Comparison of ENCODE assay signal across 24 cellular contexts in genomic region chr2:238594796-238595749, GRCh38.
DNase-seq lines count a peak whose midpoint lies in the region; ATAC-seq, FAIRE-seq and TF ChIP-seq lines count a peak whose summit lies in the region.
"Had no signal": no experiment of that assay in that cellular context is flagged by ENCODE, and none has a peak within 500 bp of the region (broad histone marks: within the 10 kb centered on the region; RNA-seq: fewer than 3 reads in every experiment).

No MANE protein-coding gene starts in this region.

- peak overlapping the region; percentile 78 for H3K27ac Mint-ChIP-seq in MCF 10A (ENCODE audit: low read depth, unreplicated experiment)
- H3K27ac Mint-ChIP-seq: CD8-positive, alpha-beta T cell had no signal

- intact Hi-C loops in MCF 10A (cut with micrococcal nuclease) (no loop called here), breast epithelium (cut with DNase I; ENCODE audit: low total_unique reads) (loop anchor here (5.0 to 10.0 kb wide), 2 partner anchors 360 to 1977 kb away; no protein-coding TSS in a partner anchor), HepG2 (cut with micrococcal nuclease; ENCODE audit: unreplicated experiment) (no loop called here)

- no peak for TF ChIP-seq EP300 in HepG2 (IDR thresholded peaks at IDR 0.05; ENCODE audit: low read depth in 2 of 2, low read length in 2 of 2)
- TF ChIP-seq EP300 in HepG2 (CRISPR knock-in tag; IDR thresholded peaks at IDR 0.05; ENCODE audit: borderline replicate concordance): no peak

- no peak overlapping the region for H4K8ac ChIP-seq in neuronal stem cell (ENCODE audit: low read depth, low read length)

- BruUV-seq in MCF 10A (replicated peaks; lab: Mats Ljungman, UMichigan) (no TSS peak), HepG2 (replicated peaks; lab: Mats Ljungman, UMichigan) (no TSS peak)

- H3K18ac ChIP-seq in neuronal stem cell (ENCODE audit: low read length): peak overlapping the region; percentile 72

- in situ Hi-C loops in HepG2 (cut with HindIII; ENCODE audit: extremely low pct_ligation_motif_present, low pct_unique_long_range_greater_than_20kb): no loop called here

- POLR2A ChIA-PET in MCF 10A (lab: Yijun Ruan, JAX) (no interaction called here), HepG2 (lab: Yijun Ruan, JAX) (no interaction called here)

- H2AFZ ChIP-seq in HepG2 (ENCODE audit: low read length): no peak overlapping the region
- H2AFZ ChIP-seq in neuronal stem cell (ENCODE audit: low read length): no peak overlapping the region
- H2AFZ ChIP-seq in smooth muscle cell (ENCODE audit: low read depth): no peak overlapping the region

- no peaks in the 10 kb centered on the region for H3K36me3 Mint-ChIP-seq in MCF 10A (ENCODE audit: insufficient read depth, unreplicated experiment)
- H3K36me3 Mint-ChIP-seq: CD8-positive, alpha-beta T cell had no signal

- no peak overlapping the region for H3K23ac ChIP-seq in neuronal stem cell (ENCODE audit: low read depth, low read length, poor library complexity)

- H3K4me1 Mint-ChIP-seq in MCF 10A (ENCODE audit: insufficient read depth, unreplicated experiment): peaks cover 16% of the 10 kb centered on the region

- peak overlapping the region; percentile 9 for H2BK120ac ChIP-seq in neuronal stem cell (ENCODE audit: low read depth, low read length)

- H3K27me3 ChIP-seq in breast epithelium: no peaks in the 10 kb centered on the region
- peaks cover 6 to 65% of the 10 kb centered on the region in 2 experiments; a peak in 4 of 5 replicates for H3K27me3 ChIP-seq in HepG2 (ENCODE audit: control insufficient read depth in 1 of 2, insufficient read depth in 2 of 2, low read length in 2 of 2)
- H3K27me3 ChIP-seq in neuronal stem cell (ENCODE audit: control insufficient read depth in 3 of 3, insufficient read depth in 3 of 3, low read depth in 1 of 3, low read length in 3 of 3): no peaks in the 10 kb centered on the region
- H3K27me3 ChIP-seq in smooth muscle cell (ENCODE audit: low read depth): no peaks in the 10 kb centered on the region

- no peak overlapping the region for H3K4ac ChIP-seq in neuronal stem cell (ENCODE audit: low read length)

- no peak overlapping the region for H4K91ac ChIP-seq in neuronal stem cell (ENCODE audit: low read depth, low read length, poor library complexity)

- no peaks in the 10 kb centered on the region for H3K36me3 ChIP-seq in breast epithelium
- no peaks in the 10 kb centered on the region for H3K36me3 ChIP-seq in HepG2 (replicated peaks in 1 of 2; ENCODE audit: control insufficient read depth in 1 of 2, insufficient read depth in 2 of 2, low read length in 2 of 2)
- H3K36me3 ChIP-seq in neuronal stem cell (replicated peaks in 1 of 2; ENCODE audit: control insufficient read depth in 2 of 2, insufficient read depth in 2 of 2, low read length in 2 of 2): no peaks in the 10 kb centered on the region
- no peaks in the 10 kb centered on the region for H3K36me3 ChIP-seq in smooth muscle cell (ENCODE audit: low read depth)
- H3K36me3 ChIP-seq: BE2C had no signal

- no peak overlapping the region for H3K14ac ChIP-seq in neuronal stem cell (ENCODE audit: low read length)

- no peak for TF ChIP-seq RAD21 in HepG2 (CRISPR knock-in tag; IDR thresholded peaks at IDR 0.05)

- H3K4me2 ChIP-seq in HepG2 (ENCODE audit: low read depth, low read length) (no peak overlapping the region), neuronal stem cell (ENCODE audit: insufficient read depth, low read length, poor library complexity, severe bottlenecking) (no peak overlapping the region), smooth muscle cell (no peak overlapping the region)
- H3K4me2 ChIP-seq: KMS-11 had no signal

- peak overlapping the region; percentile 85 for H2BK5ac ChIP-seq in neuronal stem cell (ENCODE audit: low read length)

- TF ChIP-seq POLR2A in breast epithelium (IDR thresholded peaks at IDR 0.05) (no peak), HepG2 (IDR thresholded peaks at IDR 0.05; ENCODE audit: insufficient read depth in 1 of 2, low read depth in 2 of 2, low read length in 2 of 2) (no peak)

- H2BK15ac ChIP-seq in neuronal stem cell (ENCODE audit: low read length): no peak overlapping the region

- DNase-seq in MCF 10A (ENCODE audit: unreplicated experiment): no peak
- no peak for DNase-seq in breast epithelium (ENCODE audit: low spot score in 2 of 2)
- no peak for DNase-seq in HepG2 (ENCODE audit: low spot score)
- DNase-seq in neuronal stem cell (ENCODE audit: low spot score): no peak
- DNase-seq in smooth muscle cell (lab: John Stamatoyannopoulos, UW; ENCODE audit: unreplicated experiment): no peak
- DNase-seq in DMS79 (lab: John Stamatoyannopoulos, UW): no peak
- no peak for DNase-seq in NCI-H2171 treated with DMSO at 0.1 percent for 48 hours (lab: John Stamatoyannopoulos, UW)
- no peak for DNase-seq in activated gamma-delta T cell (lab: John Stamatoyannopoulos, UW)
- DNase-seq: 8988T; BE2C; Calu3; CD8-positive, alpha-beta T cell; EL; NCI-H1417; NCI-H187; NCI-H2107; NCI-H2227 treated with DMSO at 0.1 percent for 48 hours; NCI-H524; PC-3; RPMI8226; SHP77 treated with DMSO at 0.1 percent for 48 hours had no signal

- no peak for TF ChIP-seq CTCF in MCF 10A (IDR thresholded peaks at IDR 0.05; ENCODE audit: unreplicated experiment)
- TF ChIP-seq CTCF in breast epithelium (IDR thresholded peaks at IDR 0.05): no peak
- TF ChIP-seq CTCF in HepG2 (CRISPR knock-in tag; IDR thresholded peaks at IDR 0.05): no peak
- no peak for TF ChIP-seq CTCF in smooth muscle cell (IDR thresholded peaks at IDR 0.05; ENCODE audit: borderline replicate concordance, insufficient read depth, poor library complexity, severe bottlenecking)

- no peaks in the 10 kb centered on the region for H3K79me1 ChIP-seq in neuronal stem cell (ENCODE audit: low read depth, low read length)

- no peaks in the 10 kb centered on the region for H3K27me3 Mint-ChIP-seq in MCF 10A (ENCODE audit: insufficient read depth, unreplicated experiment)

- no peaks in the 10 kb centered on the region for H3K9me3 ChIP-seq in breast epithelium
- H3K9me3 ChIP-seq in HepG2 (ENCODE audit: low read length): no peaks in the 10 kb centered on the region
- no peaks in the 10 kb centered on the region for H3K9me3 ChIP-seq in neuronal stem cell (replicated peaks in 1 of 2; ENCODE audit: control insufficient read depth in 2 of 2, insufficient read depth in 1 of 2, low read depth in 1 of 2, low read length in 2 of 2)
- H3K9me3 ChIP-seq in smooth muscle cell (replicated peaks; ENCODE audit: low read depth): no peaks in the 10 kb centered on the region
- H3K9me3 ChIP-seq: BE2C had no signal

- no peak for FAIRE-seq in HepG2 (lab: Jason Lieb, UNC)
- FAIRE-seq: GM12878, H1 had no signal

- H2AK5ac ChIP-seq in neuronal stem cell (ENCODE audit: low read depth, low read length): no peak overlapping the region

- peaks cover 0 to 9% of the 10 kb centered on the region in 2 donors for H3K4me1 ChIP-seq in breast epithelium
- peaks cover 16% of the 10 kb centered on the region for H3K4me1 ChIP-seq in HepG2 (ENCODE audit: insufficient read depth, low read length)
- no peaks in the 10 kb centered on the region for H3K4me1 ChIP-seq in neuronal stem cell (ENCODE audit: control insufficient read depth in 2 of 2, insufficient read depth in 1 of 2, low read depth in 1 of 2, low read length in 2 of 2)
- no peaks in the 10 kb centered on the region for H3K4me1 ChIP-seq in smooth muscle cell (ENCODE audit: low read depth)
- H3K4me1 ChIP-seq: BE2C had no signal

- H3K9me3 Mint-ChIP-seq in MCF 10A (ENCODE audit: unreplicated experiment): no peaks in the 10 kb centered on the region
- H3K9me3 Mint-ChIP-seq: CD8-positive, alpha-beta T cell had no signal

- H3K4me3 ChIP-seq in breast epithelium (no peak overlapping the region), HepG2 (replicated peaks in 1 of 3; ENCODE audit: insufficient read depth in 1 of 3, low read depth in 2 of 3, low read length in 3 of 3) (no peak overlapping the region), neuronal stem cell (ENCODE audit: low read length in 2 of 2) (no peak overlapping the region), smooth muscle cell (no peak overlapping the region)
- H3K4me3 ChIP-seq: GM12878 had no signal

- H4K20me1 ChIP-seq in HepG2 (ENCODE audit: insufficient read depth, low read length): no peaks in the 10 kb centered on the region
- no peaks in the 10 kb centered on the region for H4K20me1 ChIP-seq in smooth muscle cell (ENCODE audit: low read depth)

- H3K9ac ChIP-seq in HepG2 (ENCODE audit: insufficient read depth, low read depth, low read length) (no peak overlapping the region), neuronal stem cell (ENCODE audit: low read depth, low read length, poor library complexity) (no peak overlapping the region), smooth muscle cell (ENCODE audit: low read depth) (no peak overlapping the region)
- H3K9ac ChIP-seq: KMS-11 had no signal

- H2BK12ac ChIP-seq in neuronal stem cell (ENCODE audit: low read length): no peak overlapping the region

- H3K79me2 ChIP-seq in HepG2 (ENCODE audit: insufficient read depth, low read length) (no peaks in the 10 kb centered on the region), smooth muscle cell (ENCODE audit: low read depth) (no peaks in the 10 kb centered on the region)

- H3K27ac ChIP-seq in breast epithelium (peak overlapping the region in 1 of 2 donors; percentile 25), HepG2 (ENCODE audit: extremely low read length, insufficient read depth, low read length) (no peak overlapping the region), neuronal stem cell (replicated peaks; ENCODE audit: low read length) (no peak overlapping the region), smooth muscle cell (ENCODE audit: low read depth) (no peak overlapping the region)
- H3K27ac ChIP-seq: KMS-11 had no signal

- WGBS in HepG2 (ENCODE audit: low lambda C conversion rate): 24% methylated on average over 12 of the region's 13 CpGs
- whole genome bisulfite sequencing in neuronal stem cell (ENCODE audit: extremely low coverage in 2 of 2, insufficient read length in 2 of 2, insufficient replicate concordance in 1 of 2), 2 donors: no CpG with 5 or more reads among the region's 13 CpGs
- 91% methylated on average over 13 of the region's 13 CpGs for WGBS in smooth muscle cell (ENCODE audit: low lambda C conversion rate)

- ATAC-seq in HepG2: peak; percentile 13; the same call in 1 of the 3 replicates
- ATAC-seq: CD8-positive, alpha-beta T cell; GM12878; PC-3 had no signal

- H3K4me3 Mint-ChIP-seq in MCF 10A (ENCODE audit: unreplicated experiment): no peak overlapping the region
- H3K4me3 Mint-ChIP-seq: CD8-positive, alpha-beta T cell had no signal

- no peaks in the 10 kb centered on the region for H3F3A ChIP-seq in smooth muscle cell (ENCODE audit: low read depth)

- CTCF ChIA-PET in MCF 10A (lab: Yijun Ruan, JAX): interaction anchor here (0.8 kb wide), 1 partner anchor 155 kb away, joined by 4 read pairs; no protein-coding TSS in a partner anchor
- CTCF ChIA-PET in HepG2 (lab: Yijun Ruan, JAX; ENCODE audit: low intra/inter-chr PET ratio, low total read pairs): no interaction called here

TF ChIP-seq in HepG2, 621 proteins besides CTCF, POLR2A, EP300 and RAD21 (continues in another document):
- no peak for TF ChIP-seq SIX1 (CRISPR knock-in tag; IDR thresholded peaks at IDR 0.05; ENCODE audit: borderline replicate concordance)
- TF ChIP-seq ZNF589 (CRISPR knock-in tag; conservative IDR thresholded peaks at IDR 0.05): no peak
